In genomic region chr9:115498338-115498737, GRCh38 we compare ENCODE assay signal across 13 cellular contexts.
"Had no signal": no experiment of that assay in that cellular context is flagged by ENCODE, and none has a peak within 500 bp of the region (broad histone marks: within the 10 kb centered on the region; RNA-seq: fewer than 3 reads in every experiment).

No MANE protein-coding gene starts in this region.

- H3K36me3 ChIP-seq: brain microvascular endothelial cell, esophagus squamous epithelium, heart left ventricle, left lung, stomach, thoracic aorta had no signal

- H3K27me3 ChIP-seq: brain microvascular endothelial cell, esophagus squamous epithelium, left lung had no signal

- H3K9me3 ChIP-seq: esophagus squamous epithelium, heart left ventricle, left lung, stomach, thoracic aorta had no signal

- H3K4me3 ChIP-seq: dorsolateral prefrontal cortex, esophagus squamous epithelium, heart left ventricle, left lung, stomach, thoracic aorta had no signal

- DNase-seq: activated CD4-positive, alpha-beta T cell treated with anti-CD3 and anti-CD28 coated beads, Interleukin-2, amount 50 U/mL, for 4 hours; activated CD4-positive, CD25-positive, alpha-beta regulatory T cell treated with anti-CD3 and anti-CD28 coated beads, Interleukin-2, amount 50 U/mL, for 72 hours; activated T-cell treated with anti-CD3 and anti-CD28 coated beads, Interleukin-2, amount 50 U/mL, for 1 hour; brain microvascular endothelial cell; dorsolateral prefrontal cortex; esophagus squamous epithelium; foreskin melanocyte; heart left ventricle; left lung; mesendoderm; stomach had no signal

- H3K27ac ChIP-seq: brain microvascular endothelial cell, dorsolateral prefrontal cortex, esophagus squamous epithelium, heart left ventricle, left lung, stomach, thoracic aorta had no signal

- H3K36me3 Mint-ChIP-seq: activated naive CD8-positive, alpha-beta T cell had no signal

- H3K4me1 ChIP-seq: left lung had no signal

- H3K4me3 Mint-ChIP-seq: activated naive CD8-positive, alpha-beta T cell had no signal

- H3K27ac Mint-ChIP-seq: activated naive CD8-positive, alpha-beta T cell had no signal
